ENCODE assay signal across 8 cellular contexts in genomic region chr2:222319576-222320440, GRCh38. TPM values are rescaled to one million over a fixed set of nuclear protein-coding genes. Genes with fewer than 3 reads are reported as not detected.
A peak's percentile ranks its signal among the peaks of the same experiment; 100 is the strongest.
DNase-seq lines count a peak whose midpoint lies in the region; ATAC-seq and TF ChIP-seq lines count a peak whose summit lies in the region.

No MANE protein-coding gene starts in this region.

- peak overlapping the region; percentile 92 for H3K4me2 ChIP-seq in hepatocyte

- H3K36me3 ChIP-seq in HAP-1 (replicated peaks): no peaks in the 10 kb centered on the region
- H3K36me3 ChIP-seq in MG63: no peaks in the 10 kb centered on the region
- H3K36me3 ChIP-seq in hepatocyte (replicated peaks; ENCODE audit: insufficient read depth, low read depth): no peaks in the 10 kb centered on the region
- no peaks in the 10 kb centered on the region for H3K36me3 ChIP-seq in skeletal muscle tissue (ENCODE audit: control insufficient read depth in 3 of 3, insufficient read depth in 3 of 3, low read length in 3 of 3)

- TF ChIP-seq CTCF in natural killer cell (IDR thresholded peaks at IDR 0.05) (no peak), hepatocyte (IDR thresholded peaks at IDR 0.05; ENCODE audit: poor library complexity) (no peak)

- H4K20me1 ChIP-seq in hepatocyte (ENCODE audit: insufficient read depth, poor library complexity, severe bottlenecking): no peaks in the 10 kb centered on the region

- H3K4me3 ChIP-seq in HAP-1 (peak overlapping the region; percentile 16), MG63 (peak overlapping the region; percentile 40), hepatocyte (peak overlapping the region; percentile 64), skeletal muscle tissue (ENCODE audit: low read length in 3 of 3) (peak overlapping the region; percentile 38 to 69 (median 65))

- H3K4me3 Mint-ChIP-seq in natural killer cell treated with Interleukin-12 subunit alpha and Interleukin-12 subunit beta and Interleukin-15 and Interleukin-18, amount 100 ng/mL, for 72 hours: no peak overlapping the region
- no peak overlapping the region for H3K4me3 Mint-ChIP-seq in natural killer cell

- WGBS in hepatocyte (ENCODE audit: low lambda C conversion rate, missing lambda C conversion rate): 2% methylated on average over 47 of the region's 97 CpGs

- H3K27me3 Mint-ChIP-seq in natural killer cell treated with Interleukin-12 subunit alpha and Interleukin-12 subunit beta and Interleukin-15 and Interleukin-18, amount 100 ng/mL, for 72 hours: peaks cover 18 to 56% of the 10 kb centered on the region in 2 donors
- peaks cover 35 to 44% of the 10 kb centered on the region in 2 donors for H3K27me3 Mint-ChIP-seq in natural killer cell (ENCODE audit: low read depth in 2 of 2)

- peak; percentile 20 to 41 for ATAC-seq in natural killer cell treated with Interleukin-12 subunit alpha and Interleukin-12 subunit beta and Interleukin-15 and Interleukin-18, amount 100 ng/mL, for 72 hours
- ATAC-seq in natural killer cell: no peak

- H3K36me3 Mint-ChIP-seq in natural killer cell treated with Interleukin-12 subunit alpha and Interleukin-12 subunit beta and Interleukin-15 and Interleukin-18, amount 100 ng/mL, for 72 hours: no peaks in the 10 kb centered on the region
- no peaks in the 10 kb centered on the region for H3K36me3 Mint-ChIP-seq in natural killer cell

- in situ Hi-C loops in HAP-1 (cut with MboI; ENCODE audit: low sequenced_read_pairs): loop anchor here (25.0 kb wide), 2 partner anchors 242 to 258 kb away; no protein-coding TSS in a partner anchor

- no peak overlapping the region for H3K27ac Mint-ChIP-seq in natural killer cell treated with Interleukin-12 subunit alpha and Interleukin-12 subunit beta and Interleukin-15 and Interleukin-18, amount 100 ng/mL, for 72 hours
- no peak overlapping the region for H3K27ac Mint-ChIP-seq in natural killer cell

- peak overlapping the region; percentile 75 for H2AFZ ChIP-seq in hepatocyte

- H3K27ac ChIP-seq in hepatocyte (no peak overlapping the region), skeletal muscle tissue (ENCODE audit: low read depth, low read length) (no peak overlapping the region)

- H3K27me3 ChIP-seq in HAP-1 (ENCODE audit: low read depth): peaks cover 41% of the 10 kb centered on the region
- H3K27me3 ChIP-seq in MG63: peaks cover 2% of the 10 kb centered on the region
- H3K27me3 ChIP-seq in hepatocyte: peaks cover 72% of the 10 kb centered on the region
- peaks cover 5 to 17% (median 12%) of the 10 kb centered on the region in 3 donors for H3K27me3 ChIP-seq in skeletal muscle tissue (ENCODE audit: control insufficient read depth in 3 of 3, insufficient read depth in 3 of 3, low read length in 3 of 3)

- H3K79me2 ChIP-seq in hepatocyte: no peaks in the 10 kb centered on the region

- H3K4me1 Mint-ChIP-seq in natural killer cell treated with Interleukin-12 subunit alpha and Interleukin-12 subunit beta and Interleukin-15 and Interleukin-18, amount 100 ng/mL, for 72 hours (ENCODE audit: low read depth in 2 of 2): no peaks in the 10 kb centered on the region
- H3K4me1 Mint-ChIP-seq in natural killer cell: no peaks in the 10 kb centered on the region

- no peaks in the 10 kb centered on the region; the same call in 1 of the 2 replicates for H3K4me1 ChIP-seq in HAP-1
- H3K4me1 ChIP-seq in hepatocyte (ENCODE audit: insufficient read depth): peaks cover 4% of the 10 kb centered on the region
- peaks cover 9 to 17% (median 11%) of the 10 kb centered on the region in 3 donors for H3K4me1 ChIP-seq in skeletal muscle tissue (ENCODE audit: control insufficient read depth in 3 of 3, insufficient read depth in 3 of 3, low read length in 3 of 3)

- no peak for DNase-seq in natural killer cell treated with Interleukin-12 subunit alpha and Interleukin-12 subunit beta and Interleukin-15 and Interleukin-18, amount 100 ng/mL, for 72 hours (ENCODE audit: low spot score)
- DNase-seq in natural killer cell: no peak
- peak in 1 of 2 experiments; percentile 32 for DNase-seq in HAP-1 (ENCODE audit: low spot score in 2 of 2)
- peak; percentile 48 for DNase-seq in MG63
- DNase-seq in activated T-cell treated with anti-CD3 and anti-CD28 coated beads, Interleukin-2, amount 50 U/mL, for 48 hours: peak; percentile 41 to 54
- DNase-seq in hepatocyte (ENCODE audit: low spot score): peak; percentile 54
- DNase-seq in mesenteric fat pad (ENCODE audit: low spot score): no peak

- peak overlapping the region in 2 of 3 donors; percentile 18 to 32 for H3K9ac ChIP-seq in skeletal muscle tissue (ENCODE audit: low read depth in 1 of 3, low read length in 3 of 3)

- H3K9me3 Mint-ChIP-seq in natural killer cell treated with Interleukin-12 subunit alpha and Interleukin-12 subunit beta and Interleukin-15 and Interleukin-18, amount 100 ng/mL, for 72 hours: no peaks in the 10 kb centered on the region
- no peaks in the 10 kb centered on the region for H3K9me3 Mint-ChIP-seq in natural killer cell

- no peaks in the 10 kb centered on the region for H3K9me2 ChIP-seq in hepatocyte (replicated peaks; ENCODE audit: insufficient read depth)

- H3K9me3 ChIP-seq in HAP-1 (no peaks in the 10 kb centered on the region), MG63 (no peaks in the 10 kb centered on the region), hepatocyte (ENCODE audit: low read depth) (no peaks in the 10 kb centered on the region), skeletal muscle tissue (ENCODE audit: control insufficient read depth in 3 of 3, low read length in 3 of 3) (no peaks in the 10 kb centered on the region)

- intact Hi-C loops in natural killer cell (cut with micrococcal nuclease): no loop called here

RNA-seq across cellular contexts. Expression of gene PAX3, which starts 21.0 kb away (rescaled TPM):
- not detected for total RNA-seq in natural killer cell treated with Interleukin-12 subunit alpha and Interleukin-12 subunit beta and Interleukin-15 and Interleukin-18, amount 100 ng/mL, for 72 hours
- total RNA-seq in natural killer cell (not detected), hepatocyte (not detected in 2 replicates), skeletal muscle tissue (0.52 TPM), mesenteric fat pad (not detected)
- total RNA-seq in MG63 (2014; rRNA removed; shearing (Covaris generic); ENCODE audit: low replicate concordance): 9.4 and 15.2 TPM in 2 replicates
- polyA plus RNA-seq in hepatocyte: not detected in 2 replicates

Comparison
In these comparisons a context has a peak if more than half of its experiments do, and no peak if none do; other contexts are left out.
1. ATAC-seq: peak in natural killer cell treated with Interleukin-12 subunit alpha and Interleukin-12 subunit beta and Interleukin-15 and Interleukin-18, amount 100 ng/mL, for 72 hours (2 of 2); none in natural killer cell (0 of 3).
2. DNase-seq: peak in MG63 (single experiment), activated T-cell treated with anti-CD3 and anti-CD28 coated beads, Interleukin-2, amount 50 U/mL, for 48 hours (2 of 2) and hepatocyte (single experiment); none in natural killer cell treated with Interleukin-12 subunit alpha and Interleukin-12 subunit beta and Interleukin-15 and Interleukin-18, amount 100 ng/mL, for 72 hours (single experiment), natural killer cell (single experiment) and mesenteric fat pad (single experiment).
3. Peak in every context shown above with its lines, with median percentiles within 50 percentile points of each other: H3K4me3 ChIP-seq.